In genomic region chr12:112676526-112676925, GRCh38 we compare ENCODE assay signal across 15 cellular contexts.
"Had no signal": no experiment of that assay in that cellular context is flagged by ENCODE, and none has a peak within 500 bp of the region (broad histone marks: within the 10 kb centered on the region; RNA-seq: fewer than 3 reads in every experiment).

No MANE protein-coding gene starts in this region.

- DNase-seq: activated CD4-positive, alpha-beta T cell treated with anti-CD3 and anti-CD28 coated beads for 4 hours; activated CD8-positive, alpha-beta memory T cell treated with anti-CD3 and anti-CD28 coated beads, Interleukin-2, amount 50 U/mL, for 4 hours; activated CD8-positive, alpha-beta T cell treated with anti-CD3 and anti-CD28 coated beads for 36 hours; activated gamma-delta T cell treated with Interleukin-2 at 50 U/mL for 16 hours; activated naive CD8-positive, alpha-beta T cell treated with anti-CD3 and anti-CD28 coated beads, Interleukin-2, amount 50 U/mL, for 24 hours; activated T-cell treated with anti-CD3 and anti-CD28 coated beads, Interleukin-2, amount 50 U/mL, for 72 hours; colonic mucosa; foreskin keratinocyte; heart right ventricle; tibial artery; WERI-Rb-1 had no signal

- H3K4me3 ChIP-seq: colonic mucosa, heart right ventricle, right atrium auricular region, skin epidermis, tibial artery had no signal

- FAIRE-seq: astrocyte, endothelial cell of umbilical vein had no signal

- H3K27me3 ChIP-seq: colonic mucosa, right atrium auricular region had no signal

- H3K9me3 ChIP-seq: colonic mucosa, heart right ventricle, right atrium auricular region, tibial artery had no signal

- H3K27ac ChIP-seq: colonic mucosa, foreskin keratinocyte, heart right ventricle, right atrium auricular region, skin epidermis, tibial artery, WERI-Rb-1 had no signal

- H3K36me3 ChIP-seq: colonic mucosa, heart right ventricle, right atrium auricular region, tibial artery, WERI-Rb-1 had no signal

- H3K4me1 ChIP-seq: colonic mucosa, foreskin keratinocyte, heart right ventricle, right atrium auricular region, tibial artery had no signal
